In genomic region chr1:30798389-30798951, GRCh38 we compare ENCODE assay signal across 12 cellular contexts. TPM values are rescaled to one million over a fixed set of nuclear protein-coding genes. Genes with fewer than 3 reads are reported as not detected.
A peak's percentile ranks its signal among the peaks of the same experiment; 100 is the strongest.
DNase-seq lines count a peak whose midpoint lies in the region; ATAC-seq and TF ChIP-seq lines count a peak whose summit lies in the region.
"Had no signal": no experiment of that assay in that cellular context is flagged by ENCODE, and none has a peak within 500 bp of the region (broad histone marks: within the 10 kb centered on the region; RNA-seq: fewer than 3 reads in every experiment).

No MANE protein-coding gene starts in this region.

- H3K4me1 ChIP-seq in muscle layer of duodenum (ENCODE audit: control insufficient read depth in 1 of 2, insufficient read depth in 2 of 2, low read length in 2 of 2) (peaks cover 13 to 24% of the 10 kb centered on the region in 2 donors), upper lobe of left lung (peaks cover 28 to 33% (median 30%) of the 10 kb centered on the region in 4 donors)

- ATAC-seq in upper lobe of left lung (ENCODE audit: low FRiP score in 2 of 2) = peak; percentile 53 to 70

- H3K9me3 ChIP-seq in muscle layer of duodenum (ENCODE audit: control insufficient read depth in 1 of 2, low read length in 2 of 2) (no peaks in the 10 kb centered on the region), upper lobe of left lung (no peaks in the 10 kb centered on the region)

- no peak for TF ChIP-seq POLR2A in upper lobe of left lung (IDR thresholded peaks at IDR 0.05)

- H3K36me3 ChIP-seq in muscle layer of duodenum (ENCODE audit: control insufficient read depth in 1 of 2, insufficient read depth in 2 of 2, low read length in 2 of 2) (no peaks in the 10 kb centered on the region), upper lobe of left lung (no peaks in the 10 kb centered on the region)

- no peak overlapping the region for H3K4me3 ChIP-seq in muscle layer of duodenum (ENCODE audit: low read depth in 1 of 2, low read length in 2 of 2)
- no peak overlapping the region for H3K4me3 ChIP-seq in upper lobe of left lung

- DNase-seq in UCSD-AML1 (lab: John Stamatoyannopoulos, UW; ENCODE audit: unreplicated experiment) (peak; percentile 26), fibroblast of gingiva (ENCODE audit: low read depth) (peak; percentile 18), upper lobe of left lung (peak; percentile 61 to 88), midbrain (lab: John Stamatoyannopoulos, UW) (no peak), NCI-H2107 (lab: John Stamatoyannopoulos, UW) (no peak)
- DNase-seq in activated naive CD4-positive, alpha-beta T cell treated with Interleukin-2 at 50 U/mL for 16 hours = no peak
- DNase-seq: activated naive CD8-positive, alpha-beta T cell treated with anti-CD3 and anti-CD28 coated beads, Interleukin-2, amount 50 U/mL, for 24 hours; COR-L47; NCI-H524; stimulated activated CD4-positive, alpha-beta T cell treated with anti-CD3 and anti-CD28 coated beads, Interleukin-4, amount 100 ng/mL, for 24 hours; stimulated activated naive CD8-positive, alpha-beta T cell treated with anti-CD3 and anti-CD28 coated beads, Interleukin-15, Interleukin-2, amounts not matched to agents 100 U/mL and 50 U/mL, for 24 hours had no signal

- no peak for TF ChIP-seq CTCF in upper lobe of left lung (IDR thresholded peaks at IDR 0.05)

- H3K27ac ChIP-seq in muscle layer of duodenum (ENCODE audit: low read length) = peak overlapping the region; percentile 51
- peak overlapping the region; percentile 45 to 79 (median 70) for H3K27ac ChIP-seq in upper lobe of left lung

- H3K27me3 ChIP-seq in muscle layer of duodenum (ENCODE audit: low read depth, low read length) (no peaks in the 10 kb centered on the region), upper lobe of left lung (no peaks in the 10 kb centered on the region)

- 26 to 41% methylated on average over 6 to 7 of the region's 7 CpGs for WGBS in upper lobe of left lung, 2 donors

- TF ChIP-seq EP300 in upper lobe of left lung (IDR thresholded peaks at IDR 0.05) = peak in 1 of 4 donors; percentile 66

RNA-seq across cellular contexts. Expression of gene LAPTM5, which starts 40.9 kb away (rescaled TPM):
- total RNA-seq in upper lobe of left lung = 100 to 1,000 TPM; 148 to 624 (median 225) TPM

Comparison
In these comparisons a context has a peak if more than half of its experiments do, and no peak if none do; other contexts are left out.
1. DNase-seq: peak in UCSD-AML1 (single experiment), fibroblast of gingiva (single experiment) and upper lobe of left lung (2 of 2); none in midbrain (single experiment), activated naive CD4-positive, alpha-beta T cell treated with Interleukin-2 at 50 U/mL for 16 hours (single experiment) and NCI-H2107 (single experiment).